In genomic region chr12:104604070-104604994, GRCh38 we compare ENCODE assay signal across 8 cellular contexts.
DNase-seq lines count a peak whose midpoint lies in the region; ATAC-seq, FAIRE-seq and TF ChIP-seq lines count a peak whose summit lies in the region.

No MANE protein-coding gene starts in this region.

- H3K9me3 ChIP-seq in ascending aorta: no peaks in the 10 kb centered on the region
- no peaks in the 10 kb centered on the region for H3K9me3 ChIP-seq in smooth muscle cell (replicated peaks; ENCODE audit: low read depth)

- H3K27me3 ChIP-seq in ascending aorta (no peaks in the 10 kb centered on the region), smooth muscle cell (ENCODE audit: low read depth) (no peaks in the 10 kb centered on the region)

- H3K4me1 ChIP-seq in ascending aorta: peaks cover 0 to 22% of the 10 kb centered on the region in 2 donors
- peaks cover 5% of the 10 kb centered on the region for H3K4me1 ChIP-seq in smooth muscle cell (ENCODE audit: low read depth)

- no peak overlapping the region for H2AFZ ChIP-seq in smooth muscle cell (ENCODE audit: low read depth)

- peak; percentile 90 for DNase-seq in ACHN
- DNase-seq in GM19239 (ENCODE audit: insufficient read length, low spot score): peak; percentile 56
- DNase-seq in ascending aorta (ENCODE audit: low spot score in 2 of 2): peak; percentile 70 to 91
- peak; percentile 38 for DNase-seq in iPS DF 4.7 (ENCODE audit: extremely low read depth, low spot score)
- DNase-seq in smooth muscle cell (lab: John Stamatoyannopoulos, UW; ENCODE audit: unreplicated experiment): peak; percentile 26
- no peak for DNase-seq in DMS 273 treated with DMSO at 0.1 percent for 48 hours (lab: John Stamatoyannopoulos, UW)

- FAIRE-seq in GM19239 (lab: Jason Lieb, UNC): peak; percentile 86

- H3K9ac ChIP-seq in smooth muscle cell (ENCODE audit: low read depth): peak overlapping the region; percentile 61

- in situ Hi-C loops in ACHN (cut with HindIII; ENCODE audit: low pct_ligation_motif_present, low pct_unique_long_range_greater_than_20kb, low sequenced_read_pairs): loop anchor here (25.0 kb wide), 1 partner anchor 167 kb away; no protein-coding TSS in a partner anchor

- no peaks in the 10 kb centered on the region for H3K79me2 ChIP-seq in smooth muscle cell (ENCODE audit: low read depth)

- ATAC-seq in HG03280 (IDR thresholded peaks at IDR 0.05; ENCODE audit: unreplicated experiment): peak; percentile 85
- peak; percentile 98 for ATAC-seq in SK-N-SH treated with all-trans-retinoic acid at 6 μM for 48 hours

- TF ChIP-seq CTCF in ascending aorta (IDR thresholded peaks at IDR 0.05): no peak
- no peak for TF ChIP-seq CTCF in smooth muscle cell (IDR thresholded peaks at IDR 0.05; ENCODE audit: borderline replicate concordance, insufficient read depth, poor library complexity, severe bottlenecking)

- intact Hi-C loops in ascending aorta (cut with DNase I): loop anchor here (5.0 kb wide), 1 partner anchor 68 kb away; no protein-coding TSS in a partner anchor

- no peaks in the 10 kb centered on the region for H3K36me3 ChIP-seq in ascending aorta
- no peaks in the 10 kb centered on the region for H3K36me3 ChIP-seq in smooth muscle cell (ENCODE audit: low read depth)

- 4% methylated on average over 10 of the region's 10 CpGs for WGBS in smooth muscle cell (ENCODE audit: low lambda C conversion rate)

- H3F3A ChIP-seq in smooth muscle cell (ENCODE audit: low read depth): peaks cover 13% of the 10 kb centered on the region

- peak overlapping the region in 1 of 2 donors; percentile 30 for H3K4me3 ChIP-seq in ascending aorta
- H3K4me3 ChIP-seq in smooth muscle cell: no peak overlapping the region

- peak overlapping the region; percentile 74 to 81 for H3K27ac ChIP-seq in ascending aorta
- peak overlapping the region; percentile 93 for H3K27ac ChIP-seq in smooth muscle cell (ENCODE audit: low read depth)

- H3K4me2 ChIP-seq in smooth muscle cell: peak overlapping the region; percentile 80

- H4K20me1 ChIP-seq in smooth muscle cell (ENCODE audit: low read depth): no peaks in the 10 kb centered on the region

TF ChIP-seq in SK-N-SH treated with all-trans-retinoic acid at 6 μM for 48 hours, 23 proteins besides CTCF, POLR2A, EP300 and RAD21:
- TF ChIP-seq CREB5 (CRISPR knock-in tag; IDR thresholded peaks at IDR 0.05; ENCODE audit: low read depth) (no peak), ISL1 (CRISPR knock-in tag; IDR thresholded peaks at IDR 0.05) (no peak), ZNF565 (CRISPR knock-in tag; conservative IDR thresholded peaks at IDR 0.05; ENCODE audit: low read depth) (no peak), SNAI2 (CRISPR knock-in tag; IDR thresholded peaks at IDR 0.05) (no peak), TCF4 (CRISPR knock-in tag; IDR thresholded peaks at IDR 0.05; ENCODE audit: borderline replicate concordance) (no peak), PPARA (CRISPR knock-in tag; IDR thresholded peaks at IDR 0.05; ENCODE audit: borderline replicate concordance) (no peak), ARNTL (CRISPR knock-in tag; IDR thresholded peaks at IDR 0.05; ENCODE audit: borderline replicate concordance, low read depth) (no peak), ZNF70 (CRISPR knock-in tag; IDR thresholded peaks at IDR 0.05) (no peak), RARB (CRISPR knock-in tag; IDR thresholded peaks at IDR 0.05) (no peak), ESRRG (CRISPR knock-in tag; IDR thresholded peaks at IDR 0.05) (no peak)
